Comparison of ENCODE assay signal across 12 cellular contexts in genomic region chr2:53490659-53491058, GRCh38.
A peak's percentile ranks its signal among the peaks of the same experiment; 100 is the strongest.
DNase-seq lines count a peak whose midpoint lies in the region; ATAC-seq, FAIRE-seq and TF ChIP-seq lines count a peak whose summit lies in the region.
"Had no signal": no experiment of that assay in that cellular context is flagged by ENCODE, and none has a peak within 500 bp of the region (broad histone marks: within the 10 kb centered on the region; RNA-seq: fewer than 3 reads in every experiment).

No MANE protein-coding gene starts in this region.

- peak; percentile 48 for DNase-seq in DMS153 (lab: John Stamatoyannopoulos, UW)
- DNase-seq in DMS153 treated with DMSO at 0.1 percent for 48 hours (lab: John Stamatoyannopoulos, UW; ENCODE audit: unreplicated experiment): no peak
- DNase-seq in amygdala (lab: John Stamatoyannopoulos, UW): peak in 44 of 56 donors; percentile 2 to 69 (median 23)
- peak; percentile 7 for DNase-seq in hepatocyte (ENCODE audit: low spot score)
- DNase-seq in superior temporal gyrus (ENCODE audit: extremely low spot score): peak; percentile 67
- no peak for DNase-seq in HepG2 (ENCODE audit: low spot score)
- DNase-seq in effector memory CD4-positive, alpha-beta T cell: no peak
- DNase-seq: activated B cell treated with CpG ODN at 0.5 μM for 24 hours; NK-92 treated with Interleukin-12 subunit alpha and Interleukin-12 subunit beta, amount 100 ng/mL, for 24 hours had no signal

- no peak overlapping the region for H3K9ac ChIP-seq in HepG2 (ENCODE audit: insufficient read depth, low read depth, low read length)

- 53% methylated on average over 5 of the region's 5 CpGs for WGBS in hepatocyte (ENCODE audit: low lambda C conversion rate, missing lambda C conversion rate)
- WGBS in HepG2 (ENCODE audit: low lambda C conversion rate): 7% methylated on average over 5 of the region's 5 CpGs

- POLR2A ChIA-PET in HepG2 (lab: Yijun Ruan, JAX): no interaction called here

- in situ Hi-C loops in HepG2 (cut with HindIII; ENCODE audit: extremely low pct_ligation_motif_present, low pct_unique_long_range_greater_than_20kb): no loop called here

- ATAC-seq in HepG2 (no peak; the same call in 2 of the 3 replicates), HG03342 (IDR thresholded peaks at IDR 0.05; ENCODE audit: unreplicated experiment) (no peak)

- H4K20me1 ChIP-seq in hepatocyte (ENCODE audit: insufficient read depth, poor library complexity, severe bottlenecking) (no peaks in the 10 kb centered on the region), HepG2 (ENCODE audit: insufficient read depth, low read length) (no peaks in the 10 kb centered on the region)

- H3K27me3 ChIP-seq in hepatocyte (no peaks in the 10 kb centered on the region), HepG2 (ENCODE audit: control insufficient read depth in 1 of 2, insufficient read depth in 2 of 2, low read length in 2 of 2) (no peaks in the 10 kb centered on the region; a peak in 2 of 5 replicates)
- no peaks in the 10 kb centered on the region for H3K27me3 ChIP-seq in effector memory CD4-positive, alpha-beta T cell (replicated peaks; ENCODE audit: control insufficient read depth, insufficient read depth, low read length, poor library complexity, severe bottlenecking)

- no peak overlapping the region for H3K4me2 ChIP-seq in hepatocyte
- H3K4me2 ChIP-seq in HepG2 (ENCODE audit: low read depth, low read length): no peak overlapping the region
- H3K4me2 ChIP-seq: smooth muscle cell had no signal

- TF ChIP-seq RAD21 in HepG2 (CRISPR knock-in tag; IDR thresholded peaks at IDR 0.05): no peak

- H3K4me3 ChIP-seq in hepatocyte (no peak overlapping the region), HepG2 (replicated peaks in 1 of 3; ENCODE audit: insufficient read depth in 1 of 3, low read depth in 2 of 3, low read length in 3 of 3) (no peak overlapping the region)
- no peak overlapping the region for H3K4me3 ChIP-seq in effector memory CD4-positive, alpha-beta T cell (ENCODE audit: insufficient read depth, low read depth, low read length, poor library complexity, severe bottlenecking)
- H3K4me3 ChIP-seq: smooth muscle cell had no signal

- TF ChIP-seq CTCF in hepatocyte (IDR thresholded peaks at IDR 0.05; ENCODE audit: poor library complexity): no peak
- no peak for TF ChIP-seq CTCF in HepG2 (CRISPR knock-in tag; IDR thresholded peaks at IDR 0.05)

- H3K4me1 ChIP-seq in hepatocyte (ENCODE audit: insufficient read depth): no peaks in the 10 kb centered on the region
- H3K4me1 ChIP-seq in HepG2 (ENCODE audit: insufficient read depth, low read length): no peaks in the 10 kb centered on the region
- H3K4me1 ChIP-seq in effector memory CD4-positive, alpha-beta T cell (ENCODE audit: control insufficient read depth, insufficient read depth, low read length, poor library complexity, severe bottlenecking): no peaks in the 10 kb centered on the region

- FAIRE-seq in HepG2 (lab: Jason Lieb, UNC): no peak

- TF ChIP-seq EP300 in HepG2 (IDR thresholded peaks at IDR 0.05; ENCODE audit: low read depth in 2 of 2, low read length in 2 of 2): no peak
- TF ChIP-seq EP300 in HepG2 (CRISPR knock-in tag; IDR thresholded peaks at IDR 0.05; ENCODE audit: borderline replicate concordance): no peak

- H3K79me2 ChIP-seq in hepatocyte (no peaks in the 10 kb centered on the region), HepG2 (ENCODE audit: insufficient read depth, low read length) (no peaks in the 10 kb centered on the region)

- no peak for TF ChIP-seq POLR2A in HepG2 (IDR thresholded peaks at IDR 0.05; ENCODE audit: insufficient read depth in 1 of 2, low read depth in 2 of 2, low read length in 2 of 2)

- no TSS peak for BruUV-seq in HepG2 (replicated peaks; lab: Mats Ljungman, UMichigan)

- intact Hi-C loops in HepG2 (cut with micrococcal nuclease; ENCODE audit: unreplicated experiment): loop anchor here (5.0 kb wide), 1 partner anchor 92 kb away; no protein-coding TSS in a partner anchor

- H3K9me3 ChIP-seq in hepatocyte (ENCODE audit: low read depth): no peaks in the 10 kb centered on the region
- no peaks in the 10 kb centered on the region for H3K9me3 ChIP-seq in HepG2 (ENCODE audit: low read length)
- H3K9me3 ChIP-seq in effector memory CD4-positive, alpha-beta T cell (ENCODE audit: control insufficient read depth, low read length): no peaks in the 10 kb centered on the region

- CTCF ChIA-PET in HepG2 (lab: Yijun Ruan, JAX; ENCODE audit: low intra/inter-chr PET ratio, low total read pairs): no interaction called here

- no peaks in the 10 kb centered on the region for H3K36me3 ChIP-seq in hepatocyte (replicated peaks; ENCODE audit: insufficient read depth, low read depth)
- H3K36me3 ChIP-seq in HepG2 (replicated peaks in 1 of 2; ENCODE audit: control insufficient read depth in 1 of 2, insufficient read depth in 2 of 2, low read length in 2 of 2): no peaks in the 10 kb centered on the region
- no peaks in the 10 kb centered on the region for H3K36me3 ChIP-seq in effector memory CD4-positive, alpha-beta T cell (ENCODE audit: control insufficient read depth, insufficient read depth, low read length)

- H3K27ac ChIP-seq in hepatocyte (no peak overlapping the region), HepG2 (ENCODE audit: extremely low read length, insufficient read depth, low read length) (no peak overlapping the region)
- H3K27ac ChIP-seq in effector memory CD4-positive, alpha-beta T cell (ENCODE audit: insufficient read depth, low read length, poor library complexity, severe bottlenecking): no peak overlapping the region
- H3K27ac ChIP-seq: 22Rv1 had no signal

- H3K9me2 ChIP-seq in hepatocyte (replicated peaks; ENCODE audit: insufficient read depth): no peaks in the 10 kb centered on the region

- no peak overlapping the region for H2AFZ ChIP-seq in hepatocyte
- no peak overlapping the region for H2AFZ ChIP-seq in HepG2 (ENCODE audit: low read length)

TF ChIP-seq in HepG2, 621 proteins besides CTCF, POLR2A, EP300 and RAD21 (continues in another document):
- TF ChIP-seq HOXA9 (CRISPR knock-in tag; IDR thresholded peaks at IDR 0.05; ENCODE audit: borderline replicate concordance): no peak
- TF ChIP-seq PREB (CRISPR knock-in tag; IDR thresholded peaks at IDR 0.05): no peak
- no peak for TF ChIP-seq ZNF572 (CRISPR knock-in tag; IDR thresholded peaks at IDR 0.05)
- no peak for TF ChIP-seq ZNF883 (CRISPR knock-in tag; IDR thresholded peaks at IDR 0.05; ENCODE audit: not compliant biosample characterization)
- TF ChIP-seq ZMAT5 (CRISPR knock-in tag; IDR thresholded peaks at IDR 0.05; ENCODE audit: borderline replicate concordance, low read depth): no peak
- no peak for TF ChIP-seq ZNF414 (CRISPR knock-in tag; IDR thresholded peaks at IDR 0.05)

Comparison
In these comparisons a context has a peak if more than half of its experiments do, and no peak if none do; other contexts are left out.
1. DNase-seq: peak in DMS153 (single experiment), amygdala (44 of 56), hepatocyte (single experiment) and superior temporal gyrus (single experiment); none in DMS153 treated with DMSO at 0.1 percent for 48 hours (single experiment), HepG2 (single experiment) and effector memory CD4-positive, alpha-beta T cell (0 of 3).